Comparison of ENCODE assay signal across 20 cellular contexts in genomic region chr17:51595965-51596364, GRCh38.
DNase-seq lines count a peak whose midpoint lies in the region; ATAC-seq, FAIRE-seq and TF ChIP-seq lines count a peak whose summit lies in the region.
"Had no signal": no experiment of that assay in that cellular context is flagged by ENCODE, and none has a peak within 500 bp of the region (broad histone marks: within the 10 kb centered on the region; RNA-seq: fewer than 3 reads in every experiment).

No MANE protein-coding gene starts in this region.

- DNase-seq in HepG2 (ENCODE audit: low spot score) (no peak), right lobe of liver (no peak), H1 (ENCODE audit: low read depth in 1 of 2, low spot score in 2 of 2) (no peak), neural progenitor cell (ENCODE audit: low spot score) (no peak), NCI-H187 (lab: John Stamatoyannopoulos, UW) (no peak), immature natural killer cell (no peak)
- DNase-seq: CD4-positive, alpha-beta memory T cell; DMS 273 treated with DMSO at 0.1 percent for 48 hours; DMS53; DND-41; EL; GOT3; H9; KG1 had no signal

- H4K91ac ChIP-seq in H1 (replicated peaks; ENCODE audit: insufficient read length, low read length) = no peak overlapping the region

- H3K27me3 Mint-ChIP-seq in neural progenitor cell (ENCODE audit: insufficient read depth, low read depth) (peaks cover 8% of the 10 kb centered on the region), immature natural killer cell (ENCODE audit: low read depth in 3 of 3) (peaks cover 2 to 7% (median 4%) of the 10 kb centered on the region in 3 donors)
- H3K27me3 Mint-ChIP-seq: IgD-negative memory B cell had no signal

- H3K79me1 ChIP-seq in H1 (ENCODE audit: low read depth, low read length) = no peaks in the 10 kb centered on the region

- BruUV-seq in HepG2 (replicated peaks; lab: Mats Ljungman, UMichigan) = no TSS peak

- H2BK120ac ChIP-seq in H1 (replicated peaks; ENCODE audit: low read depth, low read length) = no peak overlapping the region

- TF ChIP-seq CTCF in HepG2 (CRISPR knock-in tag; IDR thresholded peaks at IDR 0.05) (no peak), right lobe of liver (IDR thresholded peaks at IDR 0.05) (no peak), H1 (IDR thresholded peaks at IDR 0.05; ENCODE audit: control extremely low read depth in 1 of 3, insufficient read depth in 1 of 3, low read depth in 1 of 3, low read length in 3 of 3) (no peak), neural progenitor cell (IDR thresholded peaks at IDR 0.05) (no peak)

- no peak overlapping the region for H3K56ac ChIP-seq in H1 (replicated peaks; ENCODE audit: insufficient read length, low read depth, low read length)

- no peaks in the 10 kb centered on the region for H3K23me2 ChIP-seq in H1 (ENCODE audit: low read depth, low read length)

- TF ChIP-seq RAD21 in HepG2 (CRISPR knock-in tag; IDR thresholded peaks at IDR 0.05) (no peak), H1 (IDR thresholded peaks at IDR 0.05 in 1 of 2, conservative IDR thresholded peaks at IDR 0.05 in 1 of 2; ENCODE audit: low read depth in 2 of 2, low read length in 2 of 2) (no peak)

- intact Hi-C loops in HepG2 (cut with micrococcal nuclease; ENCODE audit: unreplicated experiment) (no loop called here), right lobe of liver (cut with DNase I) (no loop called here)

- no peaks in the 10 kb centered on the region for H3K4me1 ChIP-seq in HepG2 (ENCODE audit: insufficient read depth, low read length)
- no peaks in the 10 kb centered on the region for H3K4me1 ChIP-seq in right lobe of liver
- peaks cover 2 to 10% (median 4%) of the 10 kb centered on the region in 4 experiments; a peak in 6 of 7 replicates for H3K4me1 ChIP-seq in H1 (replicated peaks in 1 of 4; ENCODE audit: control insufficient read depth in 3 of 4, insufficient read depth in 4 of 4, low read length in 3 of 4)
- H3K4me1 ChIP-seq in neural progenitor cell = no peaks in the 10 kb centered on the region
- H3K4me1 ChIP-seq: BLaER1 had no signal

- no peak overlapping the region for H2BK5ac ChIP-seq in H1 (ENCODE audit: low read depth, low read length)

- H3K18ac ChIP-seq in H1 (ENCODE audit: extremely low read depth, low read length) = no peak overlapping the region

- H3K4me2 ChIP-seq in HepG2 (ENCODE audit: low read depth, low read length) (no peak overlapping the region), H1 (ENCODE audit: insufficient read depth in 1 of 2, low read depth in 2 of 2, low read length in 2 of 2) (no peak overlapping the region), neural progenitor cell (no peak overlapping the region)
- H3K4me2 ChIP-seq: BLaER1 had no signal

- H3K36me3 Mint-ChIP-seq in neural progenitor cell (no peaks in the 10 kb centered on the region), immature natural killer cell (no peaks in the 10 kb centered on the region)
- H3K36me3 Mint-ChIP-seq: CD14-positive monocyte; CD4-positive, alpha-beta memory T cell; IgD-negative memory B cell had no signal

- H3K4me1 Mint-ChIP-seq in neural progenitor cell (no peaks in the 10 kb centered on the region), immature natural killer cell (no peaks in the 10 kb centered on the region)
- H3K4me1 Mint-ChIP-seq: CD14-positive monocyte; CD4-positive, alpha-beta memory T cell; IgD-negative memory B cell had no signal

- FAIRE-seq in HepG2 (lab: Jason Lieb, UNC) (no peak), H1 (lab: Jason Lieb, UNC) (no peak)
- FAIRE-seq: GM12878 had no signal

- POLR2A ChIA-PET in HepG2 (lab: Yijun Ruan, JAX) (no interaction called here), H1 (lab: Charles Lee; ENCODE audit: partially characterized antibody) (no interaction called here)

- no peak overlapping the region for H4K5ac ChIP-seq in H1 (ENCODE audit: insufficient read length, low read depth, low read length)

- H3K36me3 ChIP-seq in HepG2 (replicated peaks in 1 of 2; ENCODE audit: control insufficient read depth in 1 of 2, insufficient read depth in 2 of 2, low read length in 2 of 2) (no peaks in the 10 kb centered on the region), right lobe of liver (no peaks in the 10 kb centered on the region), H1 (ENCODE audit: control insufficient read depth in 2 of 4, insufficient read depth in 4 of 4, low read length in 3 of 4) (no peaks in the 10 kb centered on the region), neural progenitor cell (no peaks in the 10 kb centered on the region)
- H3K36me3 ChIP-seq: BLaER1 had no signal

- H3K9me3 ChIP-seq in HepG2 (ENCODE audit: low read length) = no peaks in the 10 kb centered on the region
- H3K9me3 ChIP-seq in right lobe of liver = no peaks in the 10 kb centered on the region
- H3K9me3 ChIP-seq in H1 (ENCODE audit: insufficient read depth in 2 of 2, low read depth in 1 of 2, low read length in 1 of 2) = no peaks in the 10 kb centered on the region
- H3K9me3 ChIP-seq in neural progenitor cell (ENCODE audit: low read depth) = no peaks in the 10 kb centered on the region
- H3K9me3 ChIP-seq: BLaER1 had no signal

- H3K9ac ChIP-seq in HepG2 (ENCODE audit: insufficient read depth, low read depth, low read length) = no peak overlapping the region
- H3K9ac ChIP-seq in H1 (replicated peaks in 1 of 4; ENCODE audit: extremely low read depth in 1 of 4, low read depth in 3 of 4, low read length in 3 of 4) = no peak overlapping the region
- H3K9ac ChIP-seq in neural progenitor cell = no peak overlapping the region
- H3K9ac ChIP-seq: BLaER1 had no signal

- WGBS in HepG2 (ENCODE audit: low lambda C conversion rate) = 27% methylated on average over 4 of the region's 4 CpGs
- 65% methylated on average over 4 of the region's 4 CpGs for WGBS in right lobe of liver (ENCODE audit: insufficient coverage, low coverage, low lambda C conversion rate, missing lambda C conversion rate)
- 81% methylated on average over 4 of the region's 4 CpGs; no CpG with 5 or more reads in 1 of the 2 experiments for whole genome bisulfite sequencing in H1 (ENCODE audit: extremely low coverage in 1 of 2, insufficient coverage in 1 of 2, insufficient read length in 1 of 2, insufficient replicate concordance in 2 of 2, low coverage in 1 of 2, low lambda C conversion rate in 2 of 2, missing lambda C conversion rate in 1 of 2), 2 experiments

- H3K23ac ChIP-seq in H1 (ENCODE audit: insufficient read length) = no peak overlapping the region

- H2BK15ac ChIP-seq in H1 (ENCODE audit: low read length) = no peak overlapping the region

- peaks cover 5% of the 10 kb centered on the region for H3K9me3 Mint-ChIP-seq in neural progenitor cell
- H3K9me3 Mint-ChIP-seq in immature natural killer cell = peaks cover 0 to 4% (median 0%) of the 10 kb centered on the region in 6 donors
- H3K9me3 Mint-ChIP-seq: CD4-positive, alpha-beta memory T cell; H9 had no signal

- H4K20me1 ChIP-seq in HepG2 (ENCODE audit: insufficient read depth, low read length) (no peaks in the 10 kb centered on the region), H1 (replicated peaks in 1 of 2; ENCODE audit: control insufficient read depth in 1 of 2, insufficient read depth in 2 of 2, low read length in 2 of 2) (no peaks in the 10 kb centered on the region), neural progenitor cell (ENCODE audit: low read depth) (no peaks in the 10 kb centered on the region)
- H4K20me1 ChIP-seq: BLaER1 had no signal

- H4K8ac ChIP-seq in H1 (ENCODE audit: extremely low read depth, insufficient read depth, low read length) = no peak overlapping the region

- H3K27ac Mint-ChIP-seq in neural progenitor cell (no peak overlapping the region), immature natural killer cell (no peak overlapping the region)
- H3K27ac Mint-ChIP-seq: H9, IgD-negative memory B cell had no signal

- no peak overlapping the region for H2AK5ac ChIP-seq in H1 (ENCODE audit: low read depth, low read length)

- no peak overlapping the region for H2BK20ac ChIP-seq in H1 (ENCODE audit: low read length)

- H3K4ac ChIP-seq in H1 (replicated peaks; ENCODE audit: insufficient read length, low read depth, low read length) = no peak overlapping the region

- no peak for ATAC-seq in HepG2
- no peak for ATAC-seq in right lobe of liver
- no peak for ATAC-seq in HG03045 (IDR thresholded peaks at IDR 0.05; ENCODE audit: unreplicated experiment)
- ATAC-seq: GM12878 had no signal

- peaks cover 0 to 1% of the 10 kb centered on the region in 2 experiments; a peak in 1 of 5 replicates for H3K27me3 ChIP-seq in HepG2 (ENCODE audit: control insufficient read depth in 1 of 2, insufficient read depth in 2 of 2, low read length in 2 of 2)
- H3K27me3 ChIP-seq in right lobe of liver = no peaks in the 10 kb centered on the region
- peaks cover 0 to 3% (median 0%) of the 10 kb centered on the region in 4 experiments; a peak in 3 of 7 replicates for H3K27me3 ChIP-seq in H1 (replicated peaks in 1 of 4; ENCODE audit: control insufficient read depth in 3 of 4, extremely low read depth in 1 of 4, insufficient read depth in 3 of 4, low read length in 3 of 4)
- H3K27me3 ChIP-seq in neural progenitor cell = no peaks in the 10 kb centered on the region
- H3K27me3 ChIP-seq: BLaER1 had no signal

- H2AFZ ChIP-seq in HepG2 (ENCODE audit: low read length) = no peak overlapping the region
- no peak overlapping the region for H2AFZ ChIP-seq in H1 (ENCODE audit: low read length)
- H2AFZ ChIP-seq in neural progenitor cell (replicated peaks) = peak overlapping the region; percentile 20

- TF ChIP-seq EP300 in HepG2 (IDR thresholded peaks at IDR 0.05; ENCODE audit: low read depth in 2 of 2, low read length in 2 of 2) = no peak
- no peak for TF ChIP-seq EP300 in HepG2 (CRISPR knock-in tag; IDR thresholded peaks at IDR 0.05; ENCODE audit: borderline replicate concordance)
- no peak for TF ChIP-seq EP300 in H1 (IDR thresholded peaks at IDR 0.05; ENCODE audit: borderline replicate concordance in 1 of 2, low read depth in 2 of 2, low read length in 2 of 2)

- in situ Hi-C loops in HepG2 (cut with HindIII; ENCODE audit: extremely low pct_ligation_motif_present, low pct_unique_long_range_greater_than_20kb) = no loop called here

- no peak overlapping the region for H2BK12ac ChIP-seq in H1 (ENCODE audit: low read depth, low read length)

- H3K4me3 ChIP-seq in HepG2 (replicated peaks in 1 of 3; ENCODE audit: insufficient read depth in 1 of 3, low read depth in 2 of 3, low read length in 3 of 3) = no peak overlapping the region
- H3K4me3 ChIP-seq in right lobe of liver = no peak overlapping the region
- H3K4me3 ChIP-seq in H1 (ENCODE audit: extremely low read depth in 1 of 4, insufficient read depth in 2 of 4, low read depth in 3 of 4, low read length in 4 of 4) = no peak overlapping the region
- no peak overlapping the region for H3K4me3 ChIP-seq in neural progenitor cell
- H3K4me3 ChIP-seq: BLaER1, GM12878 had no signal

- CTCF ChIA-PET in HepG2 (lab: Yijun Ruan, JAX; ENCODE audit: low intra/inter-chr PET ratio, low total read pairs) (no interaction called here), H1 (lab: Charles Lee; ENCODE audit: partially characterized antibody) (interaction anchor here (0.8 to 3.9 kb wide), 3 partner anchors 11 to 538 kb away, joined by 4 to 14 read pairs (median 4); no protein-coding TSS in a partner anchor)

- no peak overlapping the region for H3K14ac ChIP-seq in H1 (ENCODE audit: insufficient read length)

- no peaks in the 10 kb centered on the region for H3F3A ChIP-seq in neural progenitor cell (ENCODE audit: low read depth)

- no peak for TF ChIP-seq POLR2A in HepG2 (IDR thresholded peaks at IDR 0.05; ENCODE audit: insufficient read depth in 1 of 2, low read depth in 2 of 2, low read length in 2 of 2)
- TF ChIP-seq POLR2A in right lobe of liver (IDR thresholded peaks at IDR 0.05) = no peak
- no peak for TF ChIP-seq POLR2A in H1 (IDR thresholded peaks at IDR 0.05; ENCODE audit: control extremely low read depth in 1 of 2, low read depth in 2 of 2, low read length in 2 of 2)

- H3K27ac ChIP-seq in HepG2 (ENCODE audit: extremely low read length, insufficient read depth, low read length) (no peak overlapping the region), right lobe of liver (no peak overlapping the region), H1 (ENCODE audit: low read depth, low read length) (no peak overlapping the region), neural progenitor cell (no peak overlapping the region)
- H3K27ac ChIP-seq: 22Rv1, BLaER1 had no signal

- H3K79me2 ChIP-seq in HepG2 (ENCODE audit: insufficient read depth, low read length) (no peaks in the 10 kb centered on the region), H1 (ENCODE audit: control insufficient read depth in 1 of 2, insufficient read depth in 2 of 2, low read length in 2 of 2) (no peaks in the 10 kb centered on the region), neural progenitor cell (ENCODE audit: low read depth) (no peaks in the 10 kb centered on the region)

- H3K4me3 Mint-ChIP-seq in neural progenitor cell (no peak overlapping the region), immature natural killer cell (no peak overlapping the region)
- H3K4me3 Mint-ChIP-seq: CD14-positive monocyte; CD4-positive, alpha-beta memory T cell; H9; IgD-negative memory B cell had no signal

Comparison
In these comparisons a context has a peak if more than half of its experiments do, and no peak if none do; other contexts are left out.
1. Of the 41 proteins assayed by ChIP-seq in both HepG2 and H1: peak only in HepG2: none; only in H1: none; in both: MAFK; in neither: 40.